ENCODE assay signal across 1 cellular context in genomic region chrX:103846395-103846794, GRCh38.
TF ChIP-seq lines count a peak whose summit lies in the region.

No MANE protein-coding gene starts in this region.

TF ChIP-seq in A549, 52 proteins besides CTCF, POLR2A, EP300 and RAD21 (continued from another document):
- TF ChIP-seq BHLHE40 (IDR thresholded peaks at IDR 0.05; ENCODE audit: low read depth, low read length), result no peak
- TF ChIP-seq MAFK (IDR thresholded peaks at IDR 0.05; ENCODE audit: partially characterized antibody), result no peak
- no peak for TF ChIP-seq ATOH8 (CRISPR knock-in tag; IDR thresholded peaks at IDR 0.05; ENCODE audit: low read depth)
- TF ChIP-seq NR3C1 (IDR thresholded peaks at IDR 0.05), result no peak
- TF ChIP-seq MAX (IDR thresholded peaks at IDR 0.05), result no peak
- no peak for TF ChIP-seq RNF2 (IDR thresholded peaks at IDR 0.05; ENCODE audit: borderline replicate concordance, low read depth)
- TF ChIP-seq HES2 (IDR thresholded peaks at IDR 0.05), result no peak
- TF ChIP-seq BCL3 (IDR thresholded peaks at IDR 0.05), result no peak
- no peak for TF ChIP-seq HMGXB4 (CRISPR knock-in tag; IDR thresholded peaks at IDR 0.05; ENCODE audit: borderline replicate concordance)
- no peak for TF ChIP-seq CBX8 (IDR thresholded peaks at IDR 0.05)
